Comparison of ENCODE assay signal across 26 cellular contexts in genomic region chr14:48111151-48111550, GRCh38.
A peak's percentile ranks its signal among the peaks of the same experiment; 100 is the strongest.
DNase-seq lines count a peak whose midpoint lies in the region; ATAC-seq, FAIRE-seq and TF ChIP-seq lines count a peak whose summit lies in the region.
"Had no signal": no experiment of that assay in that cellular context is flagged by ENCODE, and none has a peak within 500 bp of the region (broad histone marks: within the 10 kb centered on the region; RNA-seq: fewer than 3 reads in every experiment).

No MANE protein-coding gene starts in this region.

- no peak for TF ChIP-seq CTCF in bronchial epithelial cell (IDR thresholded peaks at IDR 0.05; ENCODE audit: insufficient read depth, low read length, severe bottlenecking)
- no peak for TF ChIP-seq CTCF in foreskin keratinocyte (conservative IDR thresholded peaks at IDR 0.05)

- no peaks in the 10 kb centered on the region for H3K4me1 Mint-ChIP-seq in activated naive CD4-positive, alpha-beta T cell treated with anti-CD3 and anti-CD28 coated beads, Interleukin-2, amount 10 ng/mL, durations not matched to agents 7 days and 5 days
- H3K4me1 Mint-ChIP-seq: CD14-positive monocyte; CD4-positive, CD25-positive, alpha-beta regulatory T cell; CD8-positive, alpha-beta memory T cell had no signal

- H3K4me3 ChIP-seq in bronchial epithelial cell (ENCODE audit: low read depth, low read length): no peak overlapping the region
- H3K4me3 ChIP-seq: BLaER1, GM12878 had no signal

- H3K27ac Mint-ChIP-seq in activated naive CD4-positive, alpha-beta T cell treated with anti-CD3 and anti-CD28 coated beads, Interleukin-2, amount 10 ng/mL, durations not matched to agents 7 days and 5 days: no peak overlapping the region
- H3K27ac Mint-ChIP-seq: CD14-positive monocyte; CD4-positive, alpha-beta memory T cell; CD4-positive, CD25-positive, alpha-beta regulatory T cell; CD8-positive, alpha-beta memory T cell had no signal

- CTCF ChIA-PET in activated naive CD4-positive, alpha-beta T cell treated with anti-CD3 and anti-CD28 coated beads, Interleukin-2, amount 10 ng/mL, durations not matched to agents 7 days and 5 days (lab: Charles Lee): no interaction called here

- no peaks in the 10 kb centered on the region for H3K36me3 Mint-ChIP-seq in activated naive CD4-positive, alpha-beta T cell treated with anti-CD3 and anti-CD28 coated beads, Interleukin-2, amount 10 ng/mL, durations not matched to agents 7 days and 5 days
- H3K36me3 Mint-ChIP-seq: CD14-positive monocyte; CD4-positive, alpha-beta memory T cell; CD4-positive, CD25-positive, alpha-beta regulatory T cell; CD8-positive, alpha-beta memory T cell had no signal

- H3K27me3 ChIP-seq in bronchial epithelial cell (ENCODE audit: control insufficient read depth, insufficient read depth, low read length): no peaks in the 10 kb centered on the region
- no peaks in the 10 kb centered on the region for H3K27me3 ChIP-seq in foreskin keratinocyte
- H3K27me3 ChIP-seq: BE2C, BLaER1 had no signal

- no peaks in the 10 kb centered on the region for H3K4me1 ChIP-seq in foreskin keratinocyte
- H3K4me1 ChIP-seq: BE2C, BLaER1 had no signal

- FAIRE-seq in bronchial epithelial cell (lab: Jason Lieb, UNC): no peak
- FAIRE-seq: A204.1, GM12878, GM12892, GM18507 had no signal

- ATAC-seq in foreskin keratinocyte: no peak
- ATAC-seq in GM19455 (IDR thresholded peaks at IDR 0.05; ENCODE audit: unreplicated experiment): no peak
- ATAC-seq: GM12878 had no signal

- DNase-seq in HPDE6-E6E7 (ENCODE audit: extremely low spot score) (peak; percentile 14), bronchial epithelial cell (ENCODE audit: low read depth) (peak; percentile 32), foreskin keratinocyte (peak; percentile 30 to 75)
- no peak for DNase-seq in activated naive CD4-positive, alpha-beta T cell treated with anti-CD3 and anti-CD28 coated beads, Interleukin-2, amount 10 ng/mL, durations not matched to agents 7 days and 5 days
- DNase-seq: 8988T; ACHN; BE2C; C1 segment of cervical spinal cord; CD4-positive, alpha-beta memory T cell; CD4-positive, CD25-positive, alpha-beta regulatory T cell; CD8-positive, alpha-beta memory T cell; COR-L47; DMS 273 treated with DMSO at 0.1 percent for 48 hours; DMS153; DMS53; DMS79; DND-41; EL; GDM1 had no signal

- no peaks in the 10 kb centered on the region for H3K27me3 Mint-ChIP-seq in activated naive CD4-positive, alpha-beta T cell treated with anti-CD3 and anti-CD28 coated beads, Interleukin-2, amount 10 ng/mL, durations not matched to agents 7 days and 5 days
- H3K27me3 Mint-ChIP-seq: CD4-positive, alpha-beta memory T cell; CD4-positive, CD25-positive, alpha-beta regulatory T cell; CD8-positive, alpha-beta memory T cell had no signal

- no peaks in the 10 kb centered on the region for H3K36me3 ChIP-seq in bronchial epithelial cell (ENCODE audit: control insufficient read depth, insufficient read depth, low read length)
- H3K36me3 ChIP-seq: BE2C, BLaER1 had no signal

- H3K4me3 Mint-ChIP-seq in activated naive CD4-positive, alpha-beta T cell treated with anti-CD3 and anti-CD28 coated beads, Interleukin-2, amount 10 ng/mL, durations not matched to agents 7 days and 5 days: no peak overlapping the region
- H3K4me3 Mint-ChIP-seq: CD14-positive monocyte; CD4-positive, alpha-beta memory T cell; CD4-positive, CD25-positive, alpha-beta regulatory T cell; CD8-positive, alpha-beta memory T cell had no signal

- H3K9me3 Mint-ChIP-seq in activated naive CD4-positive, alpha-beta T cell treated with anti-CD3 and anti-CD28 coated beads, Interleukin-2, amount 10 ng/mL, durations not matched to agents 7 days and 5 days: peaks cover 8% of the 10 kb centered on the region
- H3K9me3 Mint-ChIP-seq: CD14-positive monocyte had no signal

- no peak overlapping the region for H3K27ac ChIP-seq in foreskin keratinocyte
- H3K27ac ChIP-seq: BLaER1 had no signal
